In the genomic region with DNA sequence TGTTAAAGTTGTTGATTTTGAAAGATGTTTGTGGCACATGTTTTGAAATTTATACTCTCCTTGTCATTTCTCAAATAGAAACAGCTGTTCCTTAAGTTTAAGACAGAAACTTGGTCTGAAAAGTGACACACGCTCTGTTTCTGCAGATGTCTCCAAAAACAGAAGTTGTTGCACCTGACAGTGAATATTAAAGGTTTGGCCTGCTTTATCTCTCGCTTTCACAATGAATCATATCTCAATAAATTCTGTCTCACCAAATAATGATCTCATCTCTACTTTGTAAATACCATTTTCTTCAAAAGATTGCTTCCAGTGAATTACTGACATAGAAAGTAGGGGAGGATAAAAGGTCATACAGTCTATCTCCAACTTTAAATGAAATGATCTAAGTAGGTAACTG, we compare ENCODE assay signal across 22 cellular contexts.
DNase-seq lines count a peak whose midpoint lies in the region; ATAC-seq and TF ChIP-seq lines count a peak whose summit lies in the region.
"Had no signal": no experiment of that assay in that cellular context is flagged by ENCODE, and none has a peak within 500 bp of the region (broad histone marks: within the 10 kb centered on the region; RNA-seq: fewer than 3 reads in every experiment).

No MANE protein-coding gene starts in this region.

- POLR2A ChIA-PET in PC-9 (lab: Charles Lee; ENCODE audit: unreplicated experiment) = no interaction called here

- no peaks in the 10 kb centered on the region for H3K36me3 ChIP-seq in PC-9 (ENCODE audit: low read depth)
- H3K36me3 ChIP-seq: gastrocnemius medialis, pancreas, Peyer's patch, spleen, thoracic aorta had no signal

- no TSS peak for BruUV-seq in PC-9 (replicated peaks; lab: Mats Ljungman, UMichigan)

- H3K9me3 ChIP-seq in PC-9 (ENCODE audit: insufficient read depth, low read depth) = no peaks in the 10 kb centered on the region
- H3K9me3 ChIP-seq: gastrocnemius medialis, mucosa of descending colon, pancreas, Peyer's patch, spleen, thoracic aorta had no signal

- DNase-seq in GM20000 (ENCODE audit: low spot score) (peak; percentile 13), PC-9 (no peak), superior temporal gyrus (ENCODE audit: extremely low spot score) (no peak), HT-29 (ENCODE audit: low spot score) (no peak), HK-2 (ENCODE audit: unreplicated experiment) (no peak)
- DNase-seq: ACHN; central memory CD4-positive, alpha-beta T cell; COR-L47; gastrocnemius medialis; IMR-90; kidney; mucosa of descending colon; NCI-H1092; NCI-H2227 treated with DMSO at 0.1 percent for 48 hours; pancreas; Peyer's patch; spleen; SW 1271 had no signal

- TF ChIP-seq CTCF in GM20000 (IDR thresholded peaks at IDR 0.05; ENCODE audit: extremely low read depth, missing control alignments) (no peak), PC-9 (conservative IDR thresholded peaks at IDR 0.05) (no peak)

- no peak for TF ChIP-seq POLR2A in GM18505 (IDR thresholded peaks at IDR 0.05; ENCODE audit: borderline replicate concordance, extremely low read depth, insufficient read depth, insufficient read length)

- no peak overlapping the region for H2AFZ ChIP-seq in PC-9

- peak; percentile 71 for ATAC-seq in GM18505 (IDR thresholded peaks at IDR 0.05; ENCODE audit: unreplicated experiment)
- ATAC-seq in HG02870 (IDR thresholded peaks at IDR 0.05; ENCODE audit: unreplicated experiment) = peak; percentile 88
- peak; percentile 82 for ATAC-seq in HG03558 (IDR thresholded peaks at IDR 0.05; ENCODE audit: extremely low read depth, unreplicated experiment)
- ATAC-seq: gastrocnemius medialis, mucosa of descending colon, pancreas had no signal

- H3K27me3 ChIP-seq in PC-9 (ENCODE audit: insufficient read depth, low read depth) = no peaks in the 10 kb centered on the region
- H3K27me3 ChIP-seq: gastrocnemius medialis, pancreas, Peyer's patch, spleen had no signal

- intact Hi-C loops in PC-9 (cut with micrococcal nuclease; ENCODE audit: unreplicated experiment) = no loop called here

- CTCF ChIA-PET in PC-9 (lab: Charles Lee) = interaction anchor here (0.9 to 1.7 kb wide), 2 partner anchors 14 to 18 kb away, joined by 4 to 7 read pairs; no protein-coding TSS in a partner anchor

- no peaks in the 10 kb centered on the region for H3F3A ChIP-seq in PC-9 (ENCODE audit: insufficient read depth, low read depth)

- no peak overlapping the region for H3K27ac ChIP-seq in PC-9
- H3K27ac ChIP-seq: gastrocnemius medialis, pancreas, Peyer's patch, spleen, thoracic aorta had no signal

- H3K9me2 ChIP-seq in PC-9 (ENCODE audit: insufficient read depth) = no peaks in the 10 kb centered on the region

- no peak overlapping the region for H3K4me2 ChIP-seq in PC-9

- H3K79me2 ChIP-seq in PC-9 (ENCODE audit: low read depth) = no peaks in the 10 kb centered on the region

- no peaks in the 10 kb centered on the region for H3K4me1 ChIP-seq in PC-9 (replicated peaks; ENCODE audit: insufficient read depth)
- H3K4me1 ChIP-seq: gastrocnemius medialis, pancreas, Peyer's patch, spleen had no signal

- no peaks in the 10 kb centered on the region for H4K20me1 ChIP-seq in PC-9 (ENCODE audit: insufficient read depth)

- no peak overlapping the region for H3K4me3 ChIP-seq in PC-9
- H3K4me3 ChIP-seq: gastrocnemius medialis, mucosa of descending colon, pancreas, Peyer's patch, spleen, thoracic aorta had no signal
